ENCODE assay signal across 1 cellular context in the genomic region with DNA sequence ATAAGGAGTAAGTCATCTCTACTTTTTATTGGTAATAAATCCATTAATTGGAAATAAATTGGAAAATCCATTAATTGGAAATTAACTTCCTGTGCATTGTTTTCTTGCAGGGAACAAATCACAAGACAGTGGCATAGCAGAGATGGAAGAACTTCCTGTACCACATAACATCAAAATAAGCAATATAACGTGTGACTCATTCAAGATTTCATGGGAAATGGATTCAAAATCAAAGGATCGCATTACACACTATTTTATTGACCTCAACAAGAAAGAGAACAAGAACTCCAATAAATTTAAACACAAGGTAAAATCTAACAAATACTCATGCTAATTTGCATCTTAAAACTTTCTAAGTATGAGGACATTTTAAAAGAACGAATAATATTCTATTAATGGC.
TF ChIP-seq lines count a peak whose summit lies in the region.

No MANE protein-coding gene starts in this region.

TF ChIP-seq in HCT116, 20 proteins besides CTCF, POLR2A, EP300 and RAD21 (continued from another document):
- TF ChIP-seq, protein P1, sequence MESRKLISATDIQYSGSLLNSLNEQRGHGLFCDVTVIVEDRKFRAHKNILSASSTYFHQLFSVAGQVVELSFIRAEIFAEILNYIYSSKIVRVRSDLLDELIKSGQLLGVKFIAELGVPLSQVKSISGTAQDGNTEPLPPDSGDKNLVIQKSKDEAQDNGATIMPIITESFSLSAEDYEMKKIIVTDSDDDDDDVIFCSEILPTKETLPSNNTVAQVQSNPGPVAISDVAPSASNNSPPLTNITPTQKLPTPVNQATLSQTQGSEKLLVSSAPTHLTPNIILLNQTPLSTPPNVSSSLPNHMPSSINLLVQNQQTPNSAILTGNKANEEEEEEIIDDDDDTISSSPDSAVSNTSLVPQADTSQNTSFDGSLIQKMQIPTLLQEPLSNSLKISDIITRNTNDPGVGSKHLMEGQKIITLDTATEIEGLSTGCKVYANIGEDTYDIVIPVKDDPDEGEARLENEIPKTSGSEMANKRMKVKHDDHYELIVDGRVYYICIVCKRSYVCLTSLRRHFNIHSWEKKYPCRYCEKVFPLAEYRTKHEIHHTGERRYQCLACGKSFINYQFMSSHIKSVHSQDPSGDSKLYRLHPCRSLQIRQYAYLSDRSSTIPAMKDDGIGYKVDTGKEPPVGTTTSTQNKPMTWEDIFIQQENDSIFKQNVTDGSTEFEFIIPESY (IDR thresholded peaks at IDR 0.05; ENCODE audit: extremely low read depth, insufficient replicate concordance, low read length) = no peak
- TF ChIP-seq CBX3 (IDR thresholded peaks at IDR 0.05; ENCODE audit: low read depth) (no peak), YY1 (IDR thresholded peaks at IDR 0.05; ENCODE audit: extremely low read depth, insufficient replicate concordance, low read depth, low read length) (no peak), TCF7L2 (IDR thresholded peaks at IDR 0.05; ENCODE audit: borderline replicate concordance, extremely low read depth, insufficient read depth, insufficient read length) (no peak), SIN3A (IDR thresholded peaks at IDR 0.05; ENCODE audit: low read depth) (no peak), EZH2phosphoT487 (IDR thresholded peaks at IDR 0.05; ENCODE audit: borderline replicate concordance) (no peak), EGR1 (IDR thresholded peaks at IDR 0.05; ENCODE audit: low read depth) (no peak), EZH2 (IDR thresholded peaks at IDR 0.05) (no peak), ZNF274 (IDR thresholded peaks at IDR 0.05; ENCODE audit: low read depth, low read length) (no peak), ELF1 (IDR thresholded peaks at IDR 0.05; ENCODE audit: borderline replicate concordance, low read depth) (no peak), SRF (IDR thresholded peaks at IDR 0.05; ENCODE audit: low read depth) (no peak)
- TF ChIP-seq, protein P2, sequence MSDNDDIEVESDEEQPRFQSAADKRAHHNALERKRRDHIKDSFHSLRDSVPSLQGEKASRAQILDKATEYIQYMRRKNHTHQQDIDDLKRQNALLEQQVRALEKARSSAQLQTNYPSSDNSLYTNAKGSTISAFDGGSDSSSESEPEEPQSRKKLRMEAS (IDR thresholded peaks at IDR 0.05) = no peak
- TF ChIP-seq, protein P3, sequence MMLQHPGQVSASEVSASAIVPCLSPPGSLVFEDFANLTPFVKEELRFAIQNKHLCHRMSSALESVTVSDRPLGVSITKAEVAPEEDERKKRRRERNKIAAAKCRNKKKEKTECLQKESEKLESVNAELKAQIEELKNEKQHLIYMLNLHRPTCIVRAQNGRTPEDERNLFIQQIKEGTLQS (IDR thresholded peaks at IDR 0.05) = no peak
- TF ChIP-seq, protein P4, sequence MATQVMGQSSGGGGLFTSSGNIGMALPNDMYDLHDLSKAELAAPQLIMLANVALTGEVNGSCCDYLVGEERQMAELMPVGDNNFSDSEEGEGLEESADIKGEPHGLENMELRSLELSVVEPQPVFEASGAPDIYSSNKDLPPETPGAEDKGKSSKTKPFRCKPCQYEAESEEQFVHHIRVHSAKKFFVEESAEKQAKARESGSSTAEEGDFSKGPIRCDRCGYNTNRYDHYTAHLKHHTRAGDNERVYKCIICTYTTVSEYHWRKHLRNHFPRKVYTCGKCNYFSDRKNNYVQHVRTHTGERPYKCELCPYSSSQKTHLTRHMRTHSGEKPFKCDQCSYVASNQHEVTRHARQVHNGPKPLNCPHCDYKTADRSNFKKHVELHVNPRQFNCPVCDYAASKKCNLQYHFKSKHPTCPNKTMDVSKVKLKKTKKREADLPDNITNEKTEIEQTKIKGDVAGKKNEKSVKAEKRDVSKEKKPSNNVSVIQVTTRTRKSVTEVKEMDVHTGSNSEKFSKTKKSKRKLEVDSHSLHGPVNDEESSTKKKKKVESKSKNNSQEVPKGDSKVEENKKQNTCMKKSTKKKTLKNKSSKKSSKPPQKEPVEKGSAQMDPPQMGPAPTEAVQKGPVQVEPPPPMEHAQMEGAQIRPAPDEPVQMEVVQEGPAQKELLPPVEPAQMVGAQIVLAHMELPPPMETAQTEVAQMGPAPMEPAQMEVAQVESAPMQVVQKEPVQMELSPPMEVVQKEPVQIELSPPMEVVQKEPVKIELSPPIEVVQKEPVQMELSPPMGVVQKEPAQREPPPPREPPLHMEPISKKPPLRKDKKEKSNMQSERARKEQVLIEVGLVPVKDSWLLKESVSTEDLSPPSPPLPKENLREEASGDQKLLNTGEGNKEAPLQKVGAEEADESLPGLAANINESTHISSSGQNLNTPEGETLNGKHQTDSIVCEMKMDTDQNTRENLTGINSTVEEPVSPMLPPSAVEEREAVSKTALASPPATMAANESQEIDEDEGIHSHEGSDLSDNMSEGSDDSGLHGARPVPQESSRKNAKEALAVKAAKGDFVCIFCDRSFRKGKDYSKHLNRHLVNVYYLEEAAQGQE (IDR thresholded peaks at IDR 0.05; ENCODE audit: low read depth) = no peak
